ENCODE assay signal across 14 cellular contexts in the genomic region with DNA sequence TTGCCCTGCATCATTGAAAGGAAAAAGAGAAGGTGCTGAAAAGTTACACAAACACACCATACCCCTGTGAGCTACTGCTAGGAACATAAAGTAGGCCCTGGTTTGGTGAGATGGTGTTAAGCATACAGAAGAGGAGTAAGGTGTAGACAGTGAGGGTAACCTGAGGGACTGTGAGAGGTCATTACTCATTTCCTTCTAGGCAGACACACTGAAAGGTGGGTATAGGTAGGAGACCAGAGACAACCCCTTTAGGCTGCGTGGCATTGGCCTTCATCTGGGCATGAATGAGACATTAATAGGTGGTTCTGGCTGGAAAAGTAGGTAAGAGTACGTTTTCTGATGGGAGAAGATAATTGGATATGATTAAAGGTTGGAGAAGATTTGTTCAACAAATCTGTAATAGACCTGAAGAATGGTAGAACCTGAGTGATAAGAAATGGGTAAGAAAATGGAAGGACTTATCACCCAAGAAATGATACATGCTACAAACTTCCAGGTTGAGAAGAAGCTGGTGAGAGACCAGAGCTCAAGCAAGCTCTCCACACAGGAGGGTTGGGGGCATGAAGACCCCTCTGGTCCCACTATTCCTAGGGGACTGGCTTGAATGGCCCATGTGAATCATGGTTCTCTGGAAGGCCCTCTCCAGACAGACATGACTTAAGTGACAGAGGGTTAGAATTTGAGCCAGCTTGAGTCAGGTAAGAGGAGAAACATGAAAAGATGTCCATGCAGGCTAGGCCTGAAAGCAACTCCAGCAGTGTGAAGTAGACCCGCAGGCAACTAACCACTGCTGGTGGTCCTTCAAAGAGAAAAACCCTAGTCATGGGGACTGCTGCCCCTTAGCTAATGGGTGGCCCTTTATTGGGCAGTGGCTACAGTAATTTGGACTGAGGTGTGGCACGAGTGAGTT. TPM values are rescaled to one million over a fixed set of nuclear protein-coding genes. Genes with fewer than 3 reads are reported as not detected.
A peak's percentile ranks its signal among the peaks of the same experiment; 100 is the strongest.
DNase-seq lines count a peak whose midpoint lies in the region; ATAC-seq, FAIRE-seq and TF ChIP-seq lines count a peak whose summit lies in the region.
"Had no signal": no experiment of that assay in that cellular context is flagged by ENCODE, and none has a peak within 500 bp of the region (broad histone marks: within the 10 kb centered on the region; RNA-seq: fewer than 3 reads in every experiment).

No MANE protein-coding gene starts in this region.

- 93% methylated on average over 4 of the region's 4 CpGs for WGBS in HepG2 (ENCODE audit: low lambda C conversion rate)
- WGBS in right lobe of liver (ENCODE audit: insufficient coverage, low coverage, low lambda C conversion rate, missing lambda C conversion rate): 79% methylated on average over 3 of the region's 4 CpGs
- whole genome bisulfite sequencing in esophagus muscularis mucosa: 73% methylated on average over 4 of the region's 4 CpGs

- in situ Hi-C loops in HepG2 (cut with HindIII; ENCODE audit: extremely low pct_ligation_motif_present, low pct_unique_long_range_greater_than_20kb) (loop anchor here (5.0 to 10.0 kb wide), 3 partner anchors 45 to 987 kb away; a partner anchor contains a TSS), GM13977 (cut with MboI; ENCODE audit: low pct_unique_long_range_greater_than_20kb, low sequenced_read_pairs, unreplicated experiment) (no loop called here)

- no peak for TF ChIP-seq RAD21 in HepG2 (CRISPR knock-in tag; IDR thresholded peaks at IDR 0.05)

- peaks cover 10 to 53% of the 10 kb centered on the region in 2 experiments for H3K36me3 ChIP-seq in HepG2 (replicated peaks in 1 of 2; ENCODE audit: control insufficient read depth in 1 of 2, insufficient read depth in 2 of 2, low read length in 2 of 2)
- peaks cover 2 to 31% (median 15%) of the 10 kb centered on the region in 4 donors for H3K36me3 ChIP-seq in right lobe of liver
- peaks cover 6 to 54% (median 29%) of the 10 kb centered on the region in 4 donors for H3K36me3 ChIP-seq in esophagus muscularis mucosa

- TF ChIP-seq POLR2A in HepG2 (IDR thresholded peaks at IDR 0.05; ENCODE audit: insufficient read depth in 1 of 2, low read depth in 2 of 2, low read length in 2 of 2): peak; percentile 40 to 43; a peak in 2 of 4 replicates
- TF ChIP-seq POLR2A in right lobe of liver (IDR thresholded peaks at IDR 0.05): no peak
- TF ChIP-seq POLR2A in esophagus muscularis mucosa (IDR thresholded peaks at IDR 0.05; ENCODE audit: low read depth): no peak

- no peak overlapping the region for H3K9ac ChIP-seq in HepG2 (ENCODE audit: insufficient read depth, low read depth, low read length)

- TF ChIP-seq CTCF in HepG2 (CRISPR knock-in tag; IDR thresholded peaks at IDR 0.05): no peak
- no peak for TF ChIP-seq CTCF in right lobe of liver (IDR thresholded peaks at IDR 0.05)
- TF ChIP-seq CTCF in VCaP (conservative IDR thresholded peaks at IDR 0.05): no peak
- no peak for TF ChIP-seq CTCF in esophagus muscularis mucosa (IDR thresholded peaks at IDR 0.05)
- no peak for TF ChIP-seq CTCF in GM13977 (IDR thresholded peaks at IDR 0.05; ENCODE audit: extremely low read depth, insufficient read depth, missing control alignments)

- CTCF ChIA-PET in HepG2 (lab: Yijun Ruan, JAX; ENCODE audit: low intra/inter-chr PET ratio, low total read pairs): interaction anchor here (2.3 kb wide), 1 partner anchor 43 kb away, joined by 28 read pairs; no protein-coding TSS in a partner anchor

- peaks cover 39% of the 10 kb centered on the region for H3K4me1 ChIP-seq in HepG2 (ENCODE audit: insufficient read depth, low read length)
- H3K4me1 ChIP-seq in right lobe of liver: peaks cover 0 to 8% (median under 1%) of the 10 kb centered on the region in 4 donors
- H3K4me1 ChIP-seq in esophagus muscularis mucosa: peaks cover 36 to 71% (median 59%) of the 10 kb centered on the region in 4 donors

- H3K4me2 ChIP-seq in HepG2 (ENCODE audit: low read depth, low read length): no peak overlapping the region
- H3K4me2 ChIP-seq: hepatocyte had no signal

- H3K27me3 ChIP-seq in HepG2 (ENCODE audit: control insufficient read depth in 1 of 2, insufficient read depth in 2 of 2, low read length in 2 of 2): no peaks in the 10 kb centered on the region
- no peaks in the 10 kb centered on the region for H3K27me3 ChIP-seq in right lobe of liver
- no peaks in the 10 kb centered on the region for H3K27me3 ChIP-seq in esophagus muscularis mucosa
- H3K27me3 ChIP-seq: hepatocyte had no signal

- intact Hi-C loops in HepG2 (cut with micrococcal nuclease; ENCODE audit: unreplicated experiment): loop anchor here (5.0 kb wide), 1 partner anchor 120 kb away; a partner anchor contains a TSS
- intact Hi-C loops in right lobe of liver (cut with DNase I): loop anchor here (5.0 to 10.0 kb wide), 3 partner anchors 47 to 127 kb away; a partner anchor contains a TSS
- intact Hi-C loops in esophagus muscularis mucosa (cut with DNase I): loop anchor here (2.0 to 5.0 kb wide), 2 partner anchors 43 to 120 kb away; a partner anchor contains a TSS

- H3K27ac ChIP-seq in HepG2 (ENCODE audit: extremely low read length, insufficient read depth, low read length) (no peak overlapping the region), right lobe of liver (no peak overlapping the region), VCaP (peak overlapping the region; percentile 90), esophagus muscularis mucosa (replicated peaks in 1 of 4) (peak overlapping the region; percentile 35 to 93 (median 67))
- H3K27ac ChIP-seq: hepatocyte, lower lobe of right lung, SK-N-MC had no signal

- no peak overlapping the region for H3K4me3 ChIP-seq in HepG2 (replicated peaks in 1 of 3; ENCODE audit: insufficient read depth in 1 of 3, low read depth in 2 of 3, low read length in 3 of 3)
- H3K4me3 ChIP-seq in right lobe of liver: no peak overlapping the region
- H3K4me3 ChIP-seq in esophagus muscularis mucosa: no peak overlapping the region
- H3K4me3 ChIP-seq: hepatocyte, lower lobe of right lung, SK-N-MC had no signal

- peaks cover 22% of the 10 kb centered on the region for H3K79me2 ChIP-seq in HepG2 (ENCODE audit: insufficient read depth, low read length)

- no peak for FAIRE-seq in HepG2 (lab: Jason Lieb, UNC)

- no peak overlapping the region for H2AFZ ChIP-seq in HepG2 (ENCODE audit: low read length)
- H2AFZ ChIP-seq: hepatocyte had no signal

- peaks cover 10% of the 10 kb centered on the region for H4K20me1 ChIP-seq in HepG2 (ENCODE audit: insufficient read depth, low read length)

- no TSS peak for BruUV-seq in HepG2 (replicated peaks; lab: Mats Ljungman, UMichigan)

- TF ChIP-seq EP300 in HepG2 (IDR thresholded peaks at IDR 0.05; ENCODE audit: low read depth in 2 of 2, low read length in 2 of 2) (no peak), HepG2 (CRISPR knock-in tag; IDR thresholded peaks at IDR 0.05; ENCODE audit: borderline replicate concordance) (no peak), esophagus muscularis mucosa (IDR thresholded peaks at IDR 0.05) (no peak)

- no peak for ATAC-seq in HepG2
- no peak for ATAC-seq in right lobe of liver
- ATAC-seq in HG02763 (IDR thresholded peaks at IDR 0.05; ENCODE audit: unreplicated experiment): no peak
- ATAC-seq in GM21825 (IDR thresholded peaks at IDR 0.05; ENCODE audit: unreplicated experiment): no peak
- ATAC-seq: lower lobe of right lung had no signal

- POLR2A ChIA-PET in HepG2 (lab: Yijun Ruan, JAX): interaction anchor here (0.6 to 5.0 kb wide), 5 partner anchors 9 to 293 kb away, joined by 3 to 29 read pairs (median 6); a partner anchor contains a TSS

- DNase-seq in HepG2 (ENCODE audit: low spot score) (no peak), right lobe of liver (no peak), esophagus muscularis mucosa (ENCODE audit: extremely low spot score) (no peak), GM13977 (ENCODE audit: low spot score) (no peak), HPDE6-E6E7 (ENCODE audit: extremely low spot score) (no peak)
- DNase-seq: aorta; lower lobe of right lung; NCI-H1105 treated with DMSO at 0.1 percent for 48 hours; stimulated activated naive CD4-positive, alpha-beta T cell treated with Interleukin-2 at 50 U/mL for 16 hours had no signal

- H3K9me3 ChIP-seq in HepG2 (ENCODE audit: low read length): no peaks in the 10 kb centered on the region
- H3K9me3 ChIP-seq in right lobe of liver: no peaks in the 10 kb centered on the region
- no peaks in the 10 kb centered on the region for H3K9me3 ChIP-seq in esophagus muscularis mucosa
- H3K9me3 ChIP-seq: lower lobe of right lung had no signal

RNA-seq across cellular contexts. Expression of a gene that starts 3.8 kb away (rescaled TPM):
- total RNA-seq in HepG2 (2016; rRNA removed; fragmentation: Illumina TruSeq; extraction: Trizol): 9.8 and 18.4 TPM in 2 replicates
- total RNA-seq in HepG2 (2016; cell fraction: cytosol; rRNA removed; fragmentation: Illumina TruSeq; extraction: Trizol; ENCODE audit: low read depth): 12.2 and 16.1 TPM in 2 replicates
- 10.6 and 19.5 TPM in 2 replicates for total RNA-seq in HepG2 (2016; cell fraction: insoluble cytoplasmic fraction; rRNA removed; fragmentation: Illumina TruSeq; extraction: Trizol)
- 12.0 and 14.7 TPM in 2 replicates for total RNA-seq in HepG2 (2016; cell fraction: membrane; rRNA removed; fragmentation: Illumina TruSeq; extraction: Trizol)
- total RNA-seq in HepG2 (2016; cell fraction: nucleus; rRNA removed; fragmentation: Illumina TruSeq; extraction: Trizol): 14.6 and 16.0 TPM in 2 replicates
- polyA plus RNA-seq in HepG2 (2011; rRNA removed): 11.8 and 12.6 TPM in 2 replicates
- 6.8 and 16.3 TPM in 2 replicates for polyA plus RNA-seq in HepG2 (2011; cell fraction: cytosol; rRNA removed)
- 56.9 and 70.5 TPM in 2 replicates for polyA plus RNA-seq in HepG2 (2011; cell fraction: nucleus; rRNA removed)
- 8.1 and 13.6 TPM in 2 replicates for polyA plus RNA-seq in HepG2 (2012)
- 10.0 and 12.3 TPM in 2 replicates for polyA plus RNA-seq in HepG2 (2016; cell fraction: cytosol; fragmentation: Illumina TruSeq; extraction: Trizol; ENCODE audit: low read depth)
- polyA plus RNA-seq in HepG2 (2016; cell fraction: insoluble cytoplasmic fraction; fragmentation: Illumina TruSeq; extraction: Trizol; ENCODE audit: low read depth): 8.1 and 10.1 TPM in 2 replicates
- polyA plus RNA-seq in HepG2 (2016; cell fraction: membrane; fragmentation: Illumina TruSeq; extraction: Trizol; ENCODE audit: low read depth): 9.1 and 10.0 TPM in 2 replicates
- 30.4 and 30.9 TPM in 2 replicates for polyA plus RNA-seq in HepG2 (2016; cell fraction: nucleus; fragmentation: Illumina TruSeq; extraction: Trizol; ENCODE audit: insufficient read depth, low read depth)
- polyA minus RNA-seq in HepG2 (2011; rRNA and poly(A)+ RNA removed; ENCODE audit: low replicate concordance): 5.5 and 7.7 TPM in 2 replicates
- 3.2 and 9.5 TPM in 2 replicates for polyA minus RNA-seq in HepG2 (2011; cell fraction: cytosol; rRNA and poly(A)+ RNA removed)
- polyA minus RNA-seq in HepG2 (2011; cell fraction: nucleus; rRNA and poly(A)+ RNA removed): 3.4 and 4.1 TPM in 2 replicates
- total RNA-seq in right lobe of liver: 10 to 100 TPM; 14.3 to 88.7 (median 22.1) TPM
- total RNA-seq in esophagus muscularis mucosa: 10 to 100 TPM; 23.7 to 44.5 (median 28.1) TPM

RNA-seq across cellular contexts. Expression of a gene that starts 21.3 kb away (rescaled TPM):
- total RNA-seq in HepG2 (2016; rRNA removed; fragmentation: Illumina TruSeq; extraction: Trizol) (222 and 289 TPM in 2 replicates), right lobe of liver (10 to 100 TPM; 48.3 to 92.7 (median 70.2) TPM), esophagus muscularis mucosa (100 to 1,000 TPM; 194 to 260 (median 234) TPM)
- total RNA-seq in HepG2 (2016; cell fraction: cytosol; rRNA removed; fragmentation: Illumina TruSeq; extraction: Trizol; ENCODE audit: low read depth): 104 and 114 TPM in 2 replicates
- total RNA-seq in HepG2 (2016; cell fraction: insoluble cytoplasmic fraction; rRNA removed; fragmentation: Illumina TruSeq; extraction: Trizol): 211 and 292 TPM in 2 replicates
- 204 and 207 TPM in 2 replicates for total RNA-seq in HepG2 (2016; cell fraction: membrane; rRNA removed; fragmentation: Illumina TruSeq; extraction: Trizol)
- total RNA-seq in HepG2 (2016; cell fraction: nucleus; rRNA removed; fragmentation: Illumina TruSeq; extraction: Trizol): 115 and 129 TPM in 2 replicates
- 51.4 and 67.9 TPM in 2 replicates for polyA plus RNA-seq in HepG2 (2011; rRNA removed)
- polyA plus RNA-seq in HepG2 (2011; cell fraction: cytosol; rRNA removed): 57.5 and 78.7 TPM in 2 replicates
- polyA plus RNA-seq in HepG2 (2011; cell fraction: nucleus; rRNA removed): 39.7 and 47.6 TPM in 2 replicates
- 254 and 278 TPM in 2 replicates for polyA plus RNA-seq in HepG2 (2012)
- polyA plus RNA-seq in HepG2 (2016; cell fraction: cytosol; fragmentation: Illumina TruSeq; extraction: Trizol; ENCODE audit: low read depth): 130 and 148 TPM in 2 replicates
- 312 and 323 TPM in 2 replicates for polyA plus RNA-seq in HepG2 (2016; cell fraction: insoluble cytoplasmic fraction; fragmentation: Illumina TruSeq; extraction: Trizol; ENCODE audit: low read depth)
- polyA plus RNA-seq in HepG2 (2016; cell fraction: membrane; fragmentation: Illumina TruSeq; extraction: Trizol; ENCODE audit: low read depth): 182 and 196 TPM in 2 replicates
- 145 and 163 TPM in 2 replicates for polyA plus RNA-seq in HepG2 (2016; cell fraction: nucleus; fragmentation: Illumina TruSeq; extraction: Trizol; ENCODE audit: insufficient read depth, low read depth)
- polyA minus RNA-seq in HepG2 (2011; rRNA and poly(A)+ RNA removed; ENCODE audit: low replicate concordance): 45.3 and 49.0 TPM in 2 replicates
- 83.7 and 98.7 TPM in 2 replicates for polyA minus RNA-seq in HepG2 (2011; cell fraction: cytosol; rRNA and poly(A)+ RNA removed)
- polyA minus RNA-seq in HepG2 (2011; cell fraction: nucleus; rRNA and poly(A)+ RNA removed): 59.0 and 61.9 TPM in 2 replicates

Comparison
In these comparisons a context has a peak if more than half of its experiments do, and no peak if none do; other contexts are left out.
1. POLR2A ChIP-seq: peak in HepG2 (2 of 2); none in right lobe of liver (single experiment) and esophagus muscularis mucosa (single experiment).
2. H3K27ac ChIP-seq: peak in VCaP (single experiment) and esophagus muscularis mucosa (4 of 4); none in HepG2 (single experiment) and right lobe of liver (0 of 3).